In genomic region chr1:18820791-18821641, GRCh38 we compare ENCODE assay signal across 8 cellular contexts. TPM values are rescaled to one million over a fixed set of nuclear protein-coding genes. Genes with fewer than 3 reads are reported as not detected.
A peak's percentile ranks its signal among the peaks of the same experiment; 100 is the strongest.
DNase-seq lines count a peak whose midpoint lies in the region; ATAC-seq and TF ChIP-seq lines count a peak whose summit lies in the region.

No MANE protein-coding gene starts in this region.

- TF ChIP-seq POLR2A in esophagus muscularis mucosa (IDR thresholded peaks at IDR 0.05; ENCODE audit: low read depth) = no peak

- no peak overlapping the region for H3K4me3 Mint-ChIP-seq in CD14-positive monocyte
- no peak overlapping the region for H3K4me3 Mint-ChIP-seq in HFFc6
- no peak overlapping the region for H3K4me3 Mint-ChIP-seq in naive thymus-derived CD4-positive, alpha-beta T cell
- H3K4me3 Mint-ChIP-seq in stimulated activated effector memory CD8-positive, alpha-beta T cell treated with anti-CD3 and anti-CD28 coated beads, Interleukin-12 subunit alpha, Interleukin-12 subunit beta, amount 100 ng/mL, for 72 hours = no peak overlapping the region

- peaks cover 0 to 62% (median 10%) of the 10 kb centered on the region in 4 donors for H3K27me3 ChIP-seq in esophagus muscularis mucosa
- H3K27me3 ChIP-seq in naive thymus-derived CD4-positive, alpha-beta T cell (ENCODE audit: control insufficient read depth in 2 of 2, insufficient read depth in 2 of 2, low read length in 2 of 2) = no peaks in the 10 kb centered on the region

- CTCF ChIA-PET in naive thymus-derived CD4-positive, alpha-beta T cell (lab: Charles Lee) = interaction anchor here (0.7 to 2.0 kb wide), 4 partner anchors 14 to 242 kb away, joined by 3 to 6 read pairs (median 4); no protein-coding TSS in a partner anchor

- peak; percentile 52 for ATAC-seq in naive thymus-derived CD4-positive, alpha-beta T cell
- ATAC-seq in stimulated activated effector memory CD8-positive, alpha-beta T cell treated with anti-CD3 and anti-CD28 coated beads, Interleukin-12 subunit alpha, Interleukin-12 subunit beta, amount 100 ng/mL, for 72 hours = peak; percentile 58

- no peak for DNase-seq in CD14-positive monocyte (ENCODE audit: low spot score)
- peak; percentile 48 for DNase-seq in HFFc6
- DNase-seq in NOMO-1 treated with DMSO at 0.1 percent for 48 hours (lab: John Stamatoyannopoulos, UW; ENCODE audit: unreplicated experiment) = peak; percentile 19
- DNase-seq in activated T-cell treated with anti-CD3 and anti-CD28 coated beads for 24 hours (ENCODE audit: low read depth) = peak; percentile 54
- DNase-seq in esophagus muscularis mucosa (ENCODE audit: extremely low spot score) = peak; percentile 94
- peak in 8 of 9 donors; percentile 18 to 64 (median 50) for DNase-seq in naive thymus-derived CD4-positive, alpha-beta T cell
- peak; percentile 52 to 80 for DNase-seq in stimulated activated effector memory CD8-positive, alpha-beta T cell treated with anti-CD3 and anti-CD28 coated beads, Interleukin-12 subunit alpha, Interleukin-12 subunit beta, amount 100 ng/mL, for 72 hours (ENCODE audit: low spot score in 2 of 2)
- DNase-seq in NK-92 treated with Interleukin-12 subunit alpha and Interleukin-12 subunit beta, amount 100 ng/mL, for 24 hours (lab: John Stamatoyannopoulos, UW) = no peak

- H3K4me3 ChIP-seq in esophagus muscularis mucosa = no peak overlapping the region
- no peak overlapping the region for H3K4me3 ChIP-seq in naive thymus-derived CD4-positive, alpha-beta T cell (ENCODE audit: low read length)

- H3K4me1 Mint-ChIP-seq in CD14-positive monocyte = no peaks in the 10 kb centered on the region
- peaks cover 6% of the 10 kb centered on the region; the same call in 1 of the 2 replicates for H3K4me1 Mint-ChIP-seq in HFFc6 (ENCODE audit: low read depth)
- peaks cover 0 to 7% (median 2%) of the 10 kb centered on the region in 7 donors for H3K4me1 Mint-ChIP-seq in naive thymus-derived CD4-positive, alpha-beta T cell
- H3K4me1 Mint-ChIP-seq in stimulated activated effector memory CD8-positive, alpha-beta T cell treated with anti-CD3 and anti-CD28 coated beads, Interleukin-12 subunit alpha, Interleukin-12 subunit beta, amount 100 ng/mL, for 72 hours = peaks cover 15% of the 10 kb centered on the region

- TF ChIP-seq CTCF in CD14-positive monocyte (IDR thresholded peaks at IDR 0.05) = peak; percentile 87
- peak; percentile 95 for TF ChIP-seq CTCF in HFFc6 (IDR thresholded peaks at IDR 0.05)
- peak; percentile 78 to 94 (median 84) for TF ChIP-seq CTCF in esophagus muscularis mucosa (IDR thresholded peaks at IDR 0.05)

- H3K36me3 ChIP-seq in esophagus muscularis mucosa = no peaks in the 10 kb centered on the region
- no peaks in the 10 kb centered on the region for H3K36me3 ChIP-seq in naive thymus-derived CD4-positive, alpha-beta T cell (ENCODE audit: control insufficient read depth in 2 of 3, insufficient read depth in 3 of 3, low read length in 3 of 3)

- H3K27ac Mint-ChIP-seq in CD14-positive monocyte (no peak overlapping the region), HFFc6 (no peak overlapping the region)
- no peak overlapping the region for H3K27ac Mint-ChIP-seq in naive thymus-derived CD4-positive, alpha-beta T cell
- no peak overlapping the region for H3K27ac Mint-ChIP-seq in stimulated activated effector memory CD8-positive, alpha-beta T cell treated with anti-CD3 and anti-CD28 coated beads, Interleukin-12 subunit alpha, Interleukin-12 subunit beta, amount 100 ng/mL, for 72 hours

- POLR2A ChIA-PET in naive thymus-derived CD4-positive, alpha-beta T cell (lab: Charles Lee) = no interaction called here

- WGBS in esophagus muscularis mucosa = 68% methylated on average over 17 of the region's 22 CpGs

- no peaks in the 10 kb centered on the region for H3K9me3 ChIP-seq in esophagus muscularis mucosa
- no peaks in the 10 kb centered on the region for H3K9me3 ChIP-seq in naive thymus-derived CD4-positive, alpha-beta T cell (ENCODE audit: control insufficient read depth in 2 of 3, low read length in 3 of 3)

- no peaks in the 10 kb centered on the region for H3K36me3 Mint-ChIP-seq in CD14-positive monocyte
- no peaks in the 10 kb centered on the region for H3K36me3 Mint-ChIP-seq in HFFc6 (ENCODE audit: low read depth)
- no peaks in the 10 kb centered on the region for H3K36me3 Mint-ChIP-seq in naive thymus-derived CD4-positive, alpha-beta T cell
- no peaks in the 10 kb centered on the region for H3K36me3 Mint-ChIP-seq in stimulated activated effector memory CD8-positive, alpha-beta T cell treated with anti-CD3 and anti-CD28 coated beads, Interleukin-12 subunit alpha, Interleukin-12 subunit beta, amount 100 ng/mL, for 72 hours

- H3K4me1 ChIP-seq in esophagus muscularis mucosa = peaks cover 0 to 8% (median 6%) of the 10 kb centered on the region in 4 donors
- H3K4me1 ChIP-seq in naive thymus-derived CD4-positive, alpha-beta T cell (ENCODE audit: control insufficient read depth in 2 of 2, insufficient read depth in 2 of 2, low read length in 2 of 2) = peaks cover 0 to 4% of the 10 kb centered on the region in 2 donors

- H3K27me3 Mint-ChIP-seq in CD14-positive monocyte (ENCODE audit: low read depth in 3 of 3) = peaks cover 31 to 39% (median 38%) of the 10 kb centered on the region in 3 donors
- peaks cover 32% of the 10 kb centered on the region for H3K27me3 Mint-ChIP-seq in HFFc6 (ENCODE audit: insufficient read depth)
- H3K27me3 Mint-ChIP-seq in naive thymus-derived CD4-positive, alpha-beta T cell = peaks cover 38 to 55% (median 46%) of the 10 kb centered on the region in 5 donors

- intact Hi-C loops in CD14-positive monocyte (cut with micrococcal nuclease) (loop anchor here (5.0 to 10.0 kb wide), 2 partner anchors 224 to 226 kb away; no protein-coding TSS in a partner anchor), esophagus muscularis mucosa (cut with DNase I) (loop anchor here (1.0 kb wide), 1 partner anchor 222 kb away; no protein-coding TSS in a partner anchor)
- intact Hi-C loops in naive thymus-derived CD4-positive, alpha-beta T cell (cut with micrococcal nuclease) = no loop called here

- H3K9me3 Mint-ChIP-seq in CD14-positive monocyte = peaks cover 0 to 3% (median 2%) of the 10 kb centered on the region in 7 donors
- H3K9me3 Mint-ChIP-seq in HFFc6 = no peaks in the 10 kb centered on the region
- peaks cover 0 to 4% (median 0%) of the 10 kb centered on the region in 11 donors for H3K9me3 Mint-ChIP-seq in naive thymus-derived CD4-positive, alpha-beta T cell
- H3K9me3 Mint-ChIP-seq in stimulated activated effector memory CD8-positive, alpha-beta T cell treated with anti-CD3 and anti-CD28 coated beads, Interleukin-12 subunit alpha, Interleukin-12 subunit beta, amount 100 ng/mL, for 72 hours = no peaks in the 10 kb centered on the region

- H3K27ac ChIP-seq in esophagus muscularis mucosa (replicated peaks in 1 of 4) = no peak overlapping the region
- no peak overlapping the region for H3K27ac ChIP-seq in naive thymus-derived CD4-positive, alpha-beta T cell (ENCODE audit: low read depth, low read length)

- TF ChIP-seq EP300 in esophagus muscularis mucosa (IDR thresholded peaks at IDR 0.05) = no peak

RNA-seq across cellular contexts. Expression of gene TAS1R2, which starts 38.4 kb away (rescaled TPM):
- not detected for polyA plus RNA-seq in CD14-positive monocyte
- total RNA-seq in HFFc6 (2021; fragmentation: NEBNext Ultra II Directional; extraction: Animal tissue kit (Norgen Biotek cat#: 25700)) = not detected
- not detected for total RNA-seq in esophagus muscularis mucosa
- total RNA-seq in naive thymus-derived CD4-positive, alpha-beta T cell = not detected
- not detected for polyA plus RNA-seq in naive thymus-derived CD4-positive, alpha-beta T cell

Comparison
In these comparisons a context has a peak if more than half of its experiments do, and no peak if none do; other contexts are left out.
1. DNase-seq: peak in HFFc6 (single experiment), NOMO-1 treated with DMSO at 0.1 percent for 48 hours (single experiment), activated T-cell treated with anti-CD3 and anti-CD28 coated beads for 24 hours (single experiment), esophagus muscularis mucosa (single experiment), naive thymus-derived CD4-positive, alpha-beta T cell (8 of 9) and stimulated activated effector memory CD8-positive, alpha-beta T cell treated with anti-CD3 and anti-CD28 coated beads, Interleukin-12 subunit alpha, Interleukin-12 subunit beta, amount 100 ng/mL, for 72 hours (2 of 2); none in CD14-positive monocyte (single experiment) and NK-92 treated with Interleukin-12 subunit alpha and Interleukin-12 subunit beta, amount 100 ng/mL, for 24 hours (single experiment).
2. intact Hi-C loops: an anchor here in CD14-positive monocyte (5.0 to 10.0 kb wide) and esophagus muscularis mucosa (1.0 kb wide); none called in naive thymus-derived CD4-positive, alpha-beta T cell.
3. Peak in every context shown above with its lines, with median percentiles within 50 percentile points of each other: CTCF ChIP-seq.